In genomic region chrX:49155900-49156837, GRCh38 we compare ENCODE assay signal across 6 cellular contexts. TPM values are rescaled to one million over a fixed set of nuclear protein-coding genes. Genes with fewer than 3 reads are reported as not detected.
A peak's percentile ranks its signal among the peaks of the same experiment; 100 is the strongest.
DNase-seq lines count a peak whose midpoint lies in the region; FAIRE-seq lines count a peak whose summit lies in the region.

No MANE protein-coding gene starts in this region.

- no peak for FAIRE-seq in frontal cortex (lab: Jason Lieb, UNC)

- no peaks in the 10 kb centered on the region for H3K36me3 ChIP-seq in HAP-1 (replicated peaks)

- peaks cover 15% of the 10 kb centered on the region for H3K4me1 ChIP-seq in HAP-1

- in situ Hi-C loops in HAP-1 (cut with MboI; ENCODE audit: low sequenced_read_pairs) = no loop called here

- H3K9me3 ChIP-seq in HAP-1 = no peaks in the 10 kb centered on the region

- peak; percentile 86 for DNase-seq in CMK (ENCODE audit: low read depth)
- DNase-seq in HAP-1 (ENCODE audit: low spot score in 2 of 2) = peak; percentile 87 to 97
- peak; percentile 77 for DNase-seq in NCI-H2107 (lab: John Stamatoyannopoulos, UW)
- peak; percentile 63 to 69 for DNase-seq in activated CD8-positive, alpha-beta memory T cell treated with anti-CD3 and anti-CD28 coated beads for 4 hours (ENCODE audit: low read depth in 2 of 2)
- peak; percentile 77 to 83 for DNase-seq in frontal cortex (ENCODE audit: low spot score in 2 of 2)

- no peaks in the 10 kb centered on the region for H3K27me3 ChIP-seq in HAP-1 (ENCODE audit: low read depth)

- peak overlapping the region; percentile 58 to 93 (median 89) for H3K27ac ChIP-seq in skin epidermis

- H3K4me3 ChIP-seq in HAP-1 (peak overlapping the region; percentile 39), skin epidermis (peak overlapping the region; percentile 32 to 45 (median 39))

RNA-seq across cellular contexts. Expression of gene MAGIX, which starts 6.4 kb away (rescaled TPM):
- total RNA-seq in frontal cortex = 2.4 TPM

RNA-seq across cellular contexts. Expression of gene PLP2, which starts 15.5 kb away (rescaled TPM):
- total RNA-seq in frontal cortex = 0.82 TPM

RNA-seq across cellular contexts. Expression of gene PRICKLE3, which starts 30.0 kb away (rescaled TPM):
- total RNA-seq in frontal cortex = under 0.01 TPM

RNA-seq across cellular contexts. Expression of gene GPKOW, which starts 32.6 kb away (rescaled TPM):
- 16.3 TPM for total RNA-seq in frontal cortex

RNA-seq across cellular contexts. Expression of gene SYP, which starts 43.8 kb away (rescaled TPM):
- 151 TPM for total RNA-seq in frontal cortex

Comparison
In these comparisons a context has a peak if more than half of its experiments do, and no peak if none do; other contexts are left out.
1. Peak in every context shown above with its lines: DNase-seq, H3K4me3 ChIP-seq and H3K27ac ChIP-seq.